In genomic region chr3:195620476-195620875, GRCh38 we compare ENCODE assay signal across 4 cellular contexts. TPM values are rescaled to one million over a fixed set of nuclear protein-coding genes. Genes with fewer than 3 reads are reported as not detected.
"Had no signal": no experiment of that assay in that cellular context is flagged by ENCODE, and none has a peak within 500 bp of the region (broad histone marks: within the 10 kb centered on the region; RNA-seq: fewer than 3 reads in every experiment).

No MANE protein-coding gene starts in this region.

RNA-seq across cellular contexts. Expression of gene APOD, which starts 36.7 kb away (rescaled TPM):
- total RNA-seq: HepG2, HT1080, IMR-90, M059J had no signal
